Comparison of ENCODE assay signal across 8 cellular contexts in the genomic region with DNA sequence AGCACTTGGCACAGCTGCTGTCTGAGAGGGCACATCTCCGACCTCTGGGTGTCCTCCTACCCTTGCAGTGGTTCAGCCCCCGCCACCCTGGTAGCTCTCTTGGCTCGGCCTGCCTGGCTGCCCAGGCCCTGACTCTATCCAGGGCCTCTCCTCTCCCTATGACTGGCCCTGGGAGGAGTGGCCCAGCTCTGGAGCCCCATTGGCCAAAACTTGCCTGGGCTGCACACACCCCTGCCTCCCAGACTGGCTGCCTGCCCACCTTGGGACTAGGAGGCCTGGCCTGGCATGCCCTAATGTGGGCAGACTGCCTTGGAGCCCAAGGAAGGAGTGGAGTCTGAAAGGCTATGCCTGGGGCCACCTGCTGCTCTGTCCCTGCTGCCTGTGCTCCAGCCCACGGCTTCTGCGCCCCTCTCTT. TPM values are rescaled to one million over a fixed set of nuclear protein-coding genes. Genes with fewer than 3 reads are reported as not detected.
DNase-seq lines count a peak whose midpoint lies in the region; ATAC-seq and TF ChIP-seq lines count a peak whose summit lies in the region.

No MANE protein-coding gene starts in this region.

- no CpG with 5 or more reads among the region's 5 CpGs for WGBS in gastroesophageal sphincter (ENCODE audit: low coverage in 1 of 2), 2 donors

- peak overlapping the region; percentile 74 to 93 (median 88) for H3K27ac ChIP-seq in gastroesophageal sphincter

- TF ChIP-seq POLR2A in gastroesophageal sphincter (IDR thresholded peaks at IDR 0.05) = peak; percentile 31 to 55

- H3K9me3 ChIP-seq in gastroesophageal sphincter = no peaks in the 10 kb centered on the region

- H3K4me3 ChIP-seq in gastroesophageal sphincter = no peak overlapping the region

- peak; percentile 100 for ATAC-seq in SK-N-SH treated with all-trans-retinoic acid at 6 μM for 48 hours
- peak; percentile 97 for ATAC-seq in gastroesophageal sphincter
- ATAC-seq in GM21529 (IDR thresholded peaks at IDR 0.05; ENCODE audit: unreplicated experiment) = no peak

- TF ChIP-seq EP300 in gastroesophageal sphincter (IDR thresholded peaks at IDR 0.05) = no peak

- peaks cover 7 to 68% (median 11%) of the 10 kb centered on the region in 3 donors for H3K4me1 ChIP-seq in gastroesophageal sphincter

- DNase-seq in GM03348 (ENCODE audit: low spot score) = peak; percentile 98
- peak; percentile 82 for DNase-seq in putamen (ENCODE audit: low spot score)
- no peak for DNase-seq in activated CD8-positive, alpha-beta memory T cell treated with anti-CD3 and anti-CD28 coated beads, Interleukin-2, amount 50 U/mL, for 4 hours
- DNase-seq in NCI-H128 (lab: John Stamatoyannopoulos, UW; ENCODE audit: unreplicated experiment) = no peak
- no peak for DNase-seq in SKM-1 (lab: John Stamatoyannopoulos, UW; ENCODE audit: unreplicated experiment)

- H3K27me3 ChIP-seq in gastroesophageal sphincter = no peaks in the 10 kb centered on the region

- peaks cover 0 to 11% of the 10 kb centered on the region in 2 donors for H3K36me3 ChIP-seq in gastroesophageal sphincter

- TF ChIP-seq CTCF in gastroesophageal sphincter (IDR thresholded peaks at IDR 0.05) = peak in 1 of 4 experiments; percentile 46

TF ChIP-seq in SK-N-SH treated with all-trans-retinoic acid at 6 μM for 48 hours, 23 proteins besides CTCF, POLR2A, EP300 and RAD21:
- TF ChIP-seq ARNTL (CRISPR knock-in tag; IDR thresholded peaks at IDR 0.05; ENCODE audit: borderline replicate concordance, low read depth) (no peak), ZNF565 (CRISPR knock-in tag; conservative IDR thresholded peaks at IDR 0.05; ENCODE audit: low read depth) (no peak), ZFP30 (CRISPR knock-in tag; IDR thresholded peaks at IDR 0.05) (no peak), ESRRG (CRISPR knock-in tag; IDR thresholded peaks at IDR 0.05) (no peak), GLIS3 (CRISPR knock-in tag; IDR thresholded peaks at IDR 0.05) (no peak), PPARA (CRISPR knock-in tag; IDR thresholded peaks at IDR 0.05; ENCODE audit: borderline replicate concordance) (no peak), POU6F1 (CRISPR knock-in tag; IDR thresholded peaks at IDR 0.05; ENCODE audit: borderline replicate concordance, low read depth) (no peak), OSR1 (CRISPR knock-in tag; IDR thresholded peaks at IDR 0.05) (no peak), ZNF70 (CRISPR knock-in tag; IDR thresholded peaks at IDR 0.05) (no peak), ISL1 (CRISPR knock-in tag; IDR thresholded peaks at IDR 0.05) (no peak)
- TF ChIP-seq, protein P1, sequence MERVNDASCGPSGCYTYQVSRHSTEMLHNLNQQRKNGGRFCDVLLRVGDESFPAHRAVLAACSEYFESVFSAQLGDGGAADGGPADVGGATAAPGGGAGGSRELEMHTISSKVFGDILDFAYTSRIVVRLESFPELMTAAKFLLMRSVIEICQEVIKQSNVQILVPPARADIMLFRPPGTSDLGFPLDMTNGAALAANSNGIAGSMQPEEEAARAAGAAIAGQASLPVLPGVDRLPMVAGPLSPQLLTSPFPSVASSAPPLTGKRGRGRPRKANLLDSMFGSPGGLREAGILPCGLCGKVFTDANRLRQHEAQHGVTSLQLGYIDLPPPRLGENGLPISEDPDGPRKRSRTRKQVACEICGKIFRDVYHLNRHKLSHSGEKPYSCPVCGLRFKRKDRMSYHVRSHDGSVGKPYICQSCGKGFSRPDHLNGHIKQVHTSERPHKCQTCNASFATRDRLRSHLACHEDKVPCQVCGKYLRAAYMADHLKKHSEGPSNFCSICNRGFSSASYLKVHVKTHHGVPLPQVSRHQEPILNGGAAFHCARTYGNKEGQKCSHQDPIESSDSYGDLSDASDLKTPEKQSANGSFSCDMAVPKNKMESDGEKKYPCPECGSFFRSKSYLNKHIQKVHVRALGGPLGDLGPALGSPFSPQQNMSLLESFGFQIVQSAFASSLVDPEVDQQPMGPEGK (CRISPR knock-in tag; IDR thresholded peaks at IDR 0.05; ENCODE audit: borderline replicate concordance) = no peak

RNA-seq across cellular contexts. Expression of gene ACOT11, which starts 33.6 kb away (rescaled TPM):
- total RNA-seq in gastroesophageal sphincter = 10 to 100 TPM in 3 of 4 donors, 1 to 10 TPM in 1; 4.4 to 40.5 (median 10.9) TPM

RNA-seq across cellular contexts. Expression of gene FAM151A, which starts 41.7 kb away (rescaled TPM):
- not detected for total RNA-seq in gastroesophageal sphincter

RNA-seq across cellular contexts. Expression of gene MROH7, which starts 60.0 kb away (rescaled TPM):
- total RNA-seq in gastroesophageal sphincter = 10 to 100 TPM in 2 of 4 donors, 1 to 10 TPM in 2; 5.7 to 25.2 (median 13.3) TPM

Comparison
In these comparisons a context has a peak if more than half of its experiments do, and no peak if none do; other contexts are left out.
1. DNase-seq: peak in GM03348 (single experiment) and putamen (single experiment); none in activated CD8-positive, alpha-beta memory T cell treated with anti-CD3 and anti-CD28 coated beads, Interleukin-2, amount 50 U/mL, for 4 hours (single experiment), NCI-H128 (single experiment) and SKM-1 (single experiment).